Comparison of ENCODE assay signal across 23 cellular contexts in the genomic region with DNA sequence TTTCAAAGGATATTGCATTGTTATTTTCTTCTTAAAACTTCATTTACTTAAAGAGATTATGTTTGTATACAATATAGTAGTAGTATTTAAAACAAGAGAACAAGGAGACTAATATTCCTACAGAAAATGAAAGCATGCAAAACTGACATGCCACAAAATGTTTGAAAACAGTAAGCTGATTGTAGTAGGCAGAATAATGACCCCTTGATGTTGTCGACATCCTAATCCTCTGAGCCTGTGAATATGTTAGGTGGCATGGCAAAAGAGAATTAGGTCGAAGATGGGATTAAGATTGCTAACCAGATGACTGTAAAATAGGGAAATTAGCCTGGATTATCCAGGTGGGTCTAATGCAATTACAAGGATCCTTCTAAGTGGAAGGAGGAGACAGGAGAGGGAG.
DNase-seq lines count a peak whose midpoint lies in the region; FAIRE-seq and TF ChIP-seq lines count a peak whose summit lies in the region.
"Had no signal": no experiment of that assay in that cellular context is flagged by ENCODE, and none has a peak within 500 bp of the region (broad histone marks: within the 10 kb centered on the region; RNA-seq: fewer than 3 reads in every experiment).

No MANE protein-coding gene starts in this region.

- H3K9me3 ChIP-seq in WERI-Rb-1 (ENCODE audit: severe bottlenecking), result no peaks in the 10 kb centered on the region
- no peaks in the 10 kb centered on the region for H3K9me3 ChIP-seq in SJCRH30 (replicated peaks)
- H3K9me3 ChIP-seq: A549, BE2C, Caco-2 had no signal

- H3K4me3 ChIP-seq in WERI-Rb-1 (ENCODE audit: low read depth, low read length) (no peak overlapping the region), retinal pigment epithelial cell (ENCODE audit: low read length) (no peak overlapping the region), SJCRH30 (no peak overlapping the region)
- H3K4me3 ChIP-seq: A549; BLaER1 treated with 17β-estradiol and CSF1 and Interleukin-3, amounts not matched to agents 10 nM and 100 nM; GM23338 had no signal

- H3K36me3 ChIP-seq in WERI-Rb-1, result no peaks in the 10 kb centered on the region
- H3K36me3 ChIP-seq in SJCRH30, result no peaks in the 10 kb centered on the region
- H3K36me3 ChIP-seq: BE2C; BLaER1 treated with 17β-estradiol and CSF1 and Interleukin-3, amounts not matched to agents 10 nM and 100 nM had no signal

- no peaks in the 10 kb centered on the region for H3K4me1 ChIP-seq in SJCRH30
- H3K4me1 ChIP-seq: A549, BE2C, Caco-2 had no signal

- TF ChIP-seq CTCF in D721Med (IDR thresholded peaks at IDR 0.05; ENCODE audit: insufficient read depth, missing control alignments) (no peak), WERI-Rb-1 (IDR thresholded peaks at IDR 0.05; ENCODE audit: low read depth, low read length) (no peak), retinal pigment epithelial cell (conservative IDR thresholded peaks at IDR 0.05; ENCODE audit: low read depth, low read length) (no peak)

- no peaks in the 10 kb centered on the region for H3K27me3 ChIP-seq in WERI-Rb-1 (ENCODE audit: insufficient read depth, low read depth, severe bottlenecking)
- H3K27me3 ChIP-seq in SJCRH30, result no peaks in the 10 kb centered on the region
- H3K27me3 ChIP-seq: BE2C; BLaER1 treated with 17β-estradiol and CSF1 and Interleukin-3, amounts not matched to agents 10 nM and 100 nM had no signal

- DNase-seq in D721Med (ENCODE audit: insufficient read length, low spot score), result peak; percentile 14
- DNase-seq in NCI-H82 treated with DMSO at 0.1 percent for 48 hours (lab: John Stamatoyannopoulos, UW; ENCODE audit: unreplicated experiment), result peak; percentile 95
- DNase-seq in WERI-Rb-1, result peak; percentile 26
- DNase-seq in retinal pigment epithelial cell (ENCODE audit: low read depth), result peak; percentile 75
- DNase-seq in NCI-H524 treated with DMSO at 0.1 percent for 48 hours (lab: John Stamatoyannopoulos, UW), result no peak
- DNase-seq in SJCRH30, result no peak
- DNase-seq in OCI-M2 (lab: John Stamatoyannopoulos, UW; ENCODE audit: unreplicated experiment), result no peak
- DNase-seq: 8988T; ACHN; AML-193; BE2C; Caco-2; CD4-positive, alpha-beta memory T cell; DMS 273 treated with DMSO at 0.1 percent for 48 hours; DMS79; EL; GDM1; H9 had no signal

- FAIRE-seq in D721Med (lab: Jason Lieb, UNC), result peak; percentile 94
- FAIRE-seq: A549, GM12891, GM18507 had no signal

- H3K27ac ChIP-seq in WERI-Rb-1, result no peak overlapping the region
- H3K27ac ChIP-seq in SJCRH30, result no peak overlapping the region
- H3K27ac ChIP-seq: A549; BLaER1 treated with 17β-estradiol and CSF1 and Interleukin-3, amounts not matched to agents 10 nM and 100 nM had no signal

Comparison
In these comparisons a context has a peak if more than half of its experiments do, and no peak if none do; other contexts are left out.
1. DNase-seq: peak in D721Med (single experiment), NCI-H82 treated with DMSO at 0.1 percent for 48 hours (single experiment), WERI-Rb-1 (single experiment) and retinal pigment epithelial cell (single experiment); none in NCI-H524 treated with DMSO at 0.1 percent for 48 hours (single experiment), SJCRH30 (0 of 2) and OCI-M2 (single experiment).